Comparison of ENCODE assay signal across 1 cellular context in the genomic region with DNA sequence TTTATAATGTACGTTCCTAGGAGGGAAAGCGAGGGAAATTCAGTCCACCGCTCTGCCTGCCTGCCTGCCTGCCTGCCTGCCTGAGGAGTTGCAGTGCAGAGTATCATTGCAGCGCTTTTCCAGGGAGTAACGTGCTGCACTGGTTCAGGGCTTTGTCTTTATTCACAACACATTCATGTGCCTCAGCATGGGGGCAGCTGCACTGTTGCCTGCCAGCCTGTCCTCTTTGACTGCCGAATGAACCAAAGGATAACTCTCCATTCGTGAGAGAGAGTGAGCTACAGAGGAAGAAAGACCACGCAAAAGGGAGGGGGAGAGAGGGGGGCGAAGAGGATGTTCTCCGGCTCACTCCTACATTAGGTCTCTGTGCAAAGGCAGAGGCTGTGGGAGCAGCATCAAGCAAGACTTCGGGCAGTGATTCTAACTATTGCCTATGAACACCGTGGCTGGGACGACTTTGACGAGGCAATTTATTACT.
TF ChIP-seq lines count a peak whose summit lies in the region.

No MANE protein-coding gene starts in this region.

TF ChIP-seq in H1, 55 proteins besides CTCF, POLR2A, EP300 and RAD21 (continued from another document):
- TF ChIP-seq, protein P1, sequence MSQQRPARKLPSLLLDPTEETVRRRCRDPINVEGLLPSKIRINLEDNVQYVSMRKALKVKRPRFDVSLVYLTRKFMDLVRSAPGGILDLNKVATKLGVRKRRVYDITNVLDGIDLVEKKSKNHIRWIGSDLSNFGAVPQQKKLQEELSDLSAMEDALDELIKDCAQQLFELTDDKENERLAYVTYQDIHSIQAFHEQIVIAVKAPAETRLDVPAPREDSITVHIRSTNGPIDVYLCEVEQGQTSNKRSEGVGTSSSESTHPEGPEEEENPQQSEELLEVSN (IDR thresholded peaks at IDR 0.05) = peak; percentile 63
- TF ChIP-seq PHF8 (conservative IDR thresholded peaks at IDR 0.05; ENCODE audit: low read depth, low read length) = no peak
- peak; percentile 22 for TF ChIP-seq CHD7 (IDR thresholded peaks at IDR 0.05; ENCODE audit: insufficient replicate concordance, low read length)
- TF ChIP-seq ASH2L (IDR thresholded peaks at IDR 0.05; ENCODE audit: low read length) = peak; percentile 72
TF ChIP-seq in H1: peak in this region for 8.
